In genomic region chr12:100381379-100381778, GRCh38 we compare ENCODE assay signal across 37 cellular contexts. TPM values are rescaled to one million over a fixed set of nuclear protein-coding genes. Genes with fewer than 3 reads are reported as not detected.
"Had no signal": no experiment of that assay in that cellular context is flagged by ENCODE, and none has a peak within 500 bp of the region (broad histone marks: within the 10 kb centered on the region; RNA-seq: fewer than 3 reads in every experiment).

No MANE protein-coding gene starts in this region.

- H3K9me3 ChIP-seq: Peyer's patch had no signal

- H3K36me3 ChIP-seq: brain microvascular endothelial cell, Peyer's patch had no signal

- H3K4me3 ChIP-seq: Peyer's patch had no signal

- H3K4me1 ChIP-seq: Peyer's patch had no signal

- H3K27me3 ChIP-seq: brain microvascular endothelial cell, Peyer's patch had no signal

- ATAC-seq: activated CD8-positive, alpha-beta memory T cell treated with anti-CD3 and anti-CD28 coated beads, Interleukin-2, amount 10 ng/mL, durations not matched to agents 7 days and 5 days; Right ventricle myocardium inferior had no signal

- DNase-seq: activated B cell treated with CpG ODN at 0.5 μM for 24 hours; activated CD4-positive, alpha-beta memory T cell treated with anti-CD3 and anti-CD28 coated beads, Interleukin-2, amount 10 ng/mL, durations not matched to agents 7 days and 5 days; activated CD4-positive, alpha-beta T cell treated with anti-CD3 and anti-CD28 coated beads for 4 hours; activated CD4-positive, CD25-positive, alpha-beta regulatory T cell treated with anti-CD3 and anti-CD28 coated beads, Interleukin-2, amount 50 U/mL, for 72 hours; activated CD8-positive, alpha-beta memory T cell treated with anti-CD3 and anti-CD28 coated beads for 24 hours; activated CD8-positive, alpha-beta memory T cell treated with anti-CD3 and anti-CD28 coated beads, Interleukin-2, amount 10 ng/mL, durations not matched to agents 7 days and 5 days; activated CD8-positive, alpha-beta memory T cell treated with anti-CD3 and anti-CD28 coated beads, Interleukin-2, amount 50 U/mL, for 48 hours; activated effector memory CD4-positive, alpha-beta T cell treated with Interleukin-2 at 50 U/mL for 16 hours; activated naive CD4-positive, alpha-beta T cell; activated naive CD4-positive, alpha-beta T cell treated with anti-CD3 and anti-CD28 coated beads, Interleukin-2, amount 50 U/mL, for 16 hours; activated naive CD8-positive, alpha-beta T cell treated with anti-CD3 and anti-CD28 coated beads for 36 hours; activated T-cell treated with anti-CD3 and anti-CD28 coated beads, Interleukin-2, amount 50 U/mL, for 48 hours; amniotic stem cell; aorta; brain microvascular endothelial cell; central memory CD4-positive, alpha-beta T cell; MM.1S; NCI-H1048; NCI-H1105 treated with DMSO at 0.1 percent for 48 hours; NCI-H1436; NCI-H1694; NCI-H1930; NCI-H2081 treated with DMSO at 0.1 percent for 48 hours; NCI-H226; NCI-H446 treated with DMSO at 0.1 percent for 48 hours; NCI-H524; PC-3; Peyer's patch; SIG-M5; SW 1271; T-helper 1 cell; T-helper 2 cell; T-helper 9 cell had no signal

- H3K27ac ChIP-seq: brain microvascular endothelial cell, Peyer's patch, RWPE1, VCaP had no signal

RNA-seq across cellular contexts. Expression of gene SLC17A8, which starts 24.5 kb away (rescaled TPM):
- total RNA-seq: activated B cell treated with CpG ODN at 0.5 μM for 24 hours; activated CD4-positive, alpha-beta memory T cell treated with anti-CD3 and anti-CD28 coated beads, Interleukin-2, amount 10 ng/mL, durations not matched to agents 7 days and 5 days; activated CD8-positive, alpha-beta memory T cell treated with anti-CD3 and anti-CD28 coated beads, Interleukin-2, amount 10 ng/mL, durations not matched to agents 7 days and 5 days; activated naive CD8-positive, alpha-beta T cell treated with anti-CD3 and anti-CD28 coated beads for 36 hours; aorta; LHCN-M2; PC-3; Right ventricle myocardium inferior had no signal
- polyA plus RNA-seq: aorta had no signal
